Comparison of ENCODE assay signal across 28 cellular contexts in the genomic region with DNA sequence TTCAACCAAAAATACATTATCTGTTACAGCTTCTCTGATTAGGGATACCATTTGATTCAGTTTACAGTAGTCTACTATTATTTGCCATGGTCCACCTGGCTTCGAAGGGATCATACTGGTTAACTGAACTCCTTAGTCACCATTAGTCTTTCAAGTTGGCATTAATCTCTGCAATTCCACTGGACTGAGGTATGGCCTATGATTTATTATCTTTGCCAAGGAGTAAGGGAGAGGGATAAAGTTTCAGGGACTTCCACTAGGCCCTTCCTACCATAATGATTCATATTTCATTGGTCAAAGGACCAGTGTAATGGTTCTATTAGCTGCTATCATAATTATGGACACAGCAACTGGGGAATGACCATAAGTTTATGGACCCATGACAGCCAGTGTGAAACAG.
"Had no signal": no experiment of that assay in that cellular context is flagged by ENCODE, and none has a peak within 500 bp of the region (broad histone marks: within the 10 kb centered on the region; RNA-seq: fewer than 3 reads in every experiment).

No MANE protein-coding gene starts in this region.

- H3K4me3 ChIP-seq: colonic mucosa, coronary artery, dorsolateral prefrontal cortex, esophagus muscularis mucosa, esophagus squamous epithelium, gastrocnemius medialis, gastroesophageal sphincter, heart left ventricle, heart right ventricle had no signal

- H3K27me3 ChIP-seq: colonic mucosa, dorsolateral prefrontal cortex, esophagus muscularis mucosa, esophagus squamous epithelium, gastrocnemius medialis, gastroesophageal sphincter, heart left ventricle, heart right ventricle had no signal

- H3K27ac ChIP-seq: colonic mucosa, coronary artery, dorsolateral prefrontal cortex, epithelial cell of prostate, esophagus muscularis mucosa, esophagus squamous epithelium, foreskin keratinocyte, gastrocnemius medialis, gastroesophageal sphincter, heart left ventricle, heart right ventricle had no signal

- H3K4me1 ChIP-seq: colonic mucosa, esophagus squamous epithelium, foreskin keratinocyte had no signal

- DNase-seq: colonic mucosa; cortex of kidney; dermis blood vessel endothelial cell; dorsolateral prefrontal cortex; effector CD4-positive, alpha-beta T cell; effector CD8-positive, alpha-beta T cell; effector memory CD4-positive, alpha-beta T cell; effector memory CD8-positive, alpha-beta T cell; endodermal cell; erythroblast; esophagus squamous epithelium; foreskin keratinocyte; foreskin melanocyte; gastrocnemius medialis; glutamatergic neuron; head of caudate nucleus; heart left ventricle; heart right ventricle had no signal

- H3K4me3 Mint-ChIP-seq: dendritic cell treated with granulocyte-macrophage colony-stimulating factor and Interleukin-4, amounts not matched to agents 40 ng/mL and 50 ng/mL, for 4 days; effector memory CD8-positive, alpha-beta T cell; endodermal cell had no signal

- H3K9me3 ChIP-seq: colonic mucosa, gastrocnemius medialis had no signal

- ATAC-seq: effector memory CD8-positive, alpha-beta T cell; esophagus mucosa; foreskin keratinocyte; gastroesophageal sphincter had no signal

- H3K27me3 Mint-ChIP-seq: dendritic cell treated with granulocyte-macrophage colony-stimulating factor and Interleukin-4, amounts not matched to agents 40 ng/mL and 50 ng/mL, for 4 days; effector memory CD8-positive, alpha-beta T cell had no signal

- H3K4me1 Mint-ChIP-seq: endodermal cell had no signal

- H3K27ac Mint-ChIP-seq: dendritic cell treated with granulocyte-macrophage colony-stimulating factor and Interleukin-4, amounts not matched to agents 40 ng/mL and 50 ng/mL, for 4 days; effector memory CD8-positive, alpha-beta T cell; endodermal cell had no signal

- FAIRE-seq: colon, endometrium, endothelial cell of umbilical vein, frontal cortex had no signal

- H3K36me3 ChIP-seq: colonic mucosa, esophagus muscularis mucosa, esophagus squamous epithelium, gastrocnemius medialis, gastroesophageal sphincter, heart left ventricle, heart right ventricle had no signal
